Comparison of ENCODE assay signal across 23 cellular contexts in genomic region chr5:91020065-91020800, GRCh38.
DNase-seq lines count a peak whose midpoint lies in the region; ATAC-seq, FAIRE-seq and TF ChIP-seq lines count a peak whose summit lies in the region.
"Had no signal": no experiment of that assay in that cellular context is flagged by ENCODE, and none has a peak within 500 bp of the region (broad histone marks: within the 10 kb centered on the region; RNA-seq: fewer than 3 reads in every experiment).

No MANE protein-coding gene starts in this region.

- no peaks in the 10 kb centered on the region for H3F3A ChIP-seq in GM23338 (replicated peaks; ENCODE audit: low read depth)

- no peak for FAIRE-seq in D721Med (lab: Jason Lieb, UNC)
- FAIRE-seq: endothelial cell of umbilical vein had no signal

- no peaks in the 10 kb centered on the region; the same call in 1 of the 2 replicates for H4K20me1 ChIP-seq in GM23338 (replicated peaks; ENCODE audit: insufficient read depth)

- in situ Hi-C loops in brain microvascular endothelial cell (cut with HindIII; ENCODE audit: low pct_ligation_motif_present, low sequenced_read_pairs): no loop called here

- H3K36me3 ChIP-seq in GM23338 (ENCODE audit: insufficient read depth) (no peaks in the 10 kb centered on the region), brain microvascular endothelial cell (replicated peaks) (no peaks in the 10 kb centered on the region), psoas muscle (ENCODE audit: insufficient read depth in 1 of 2, low read depth in 1 of 2) (no peaks in the 10 kb centered on the region), sigmoid colon (no peaks in the 10 kb centered on the region)
- H3K36me3 ChIP-seq: HAP-1, lower lobe of right lung, ovary had no signal

- intact Hi-C loops in psoas muscle (cut with DNase I): no loop called here
- intact Hi-C loops in sigmoid colon (cut with DNase I): no loop called here

- H3K27ac ChIP-seq in GM23338 (ENCODE audit: low read depth) (no peak overlapping the region), brain microvascular endothelial cell (no peak overlapping the region), psoas muscle (peak overlapping the region; percentile 26), sigmoid colon (peak overlapping the region in 1 of 4 donors; percentile 18)
- H3K27ac ChIP-seq: lower lobe of right lung, ovary had no signal

- ATAC-seq in GM23338: no peak
- peak; percentile 26 to 78 (median 58) for ATAC-seq in psoas muscle
- ATAC-seq: activated naive CD8-positive, alpha-beta T cell treated with anti-CD3 and anti-CD28 coated beads, Interleukin-2, amount 50 U/mL, for 24 hours; lower lobe of right lung; right cardiac atrium had no signal

- no peak for TF ChIP-seq CTCF in GM23338 (conservative IDR thresholded peaks at IDR 0.05; ENCODE audit: low read depth in 2 of 2)
- TF ChIP-seq CTCF in brain microvascular endothelial cell (IDR thresholded peaks at IDR 0.05; ENCODE audit: low read depth, low read length, missing control alignments): no peak
- TF ChIP-seq CTCF in psoas muscle (IDR thresholded peaks at IDR 0.05): no peak
- no peak for TF ChIP-seq CTCF in D721Med (IDR thresholded peaks at IDR 0.05; ENCODE audit: insufficient read depth, missing control alignments)
- no peak for TF ChIP-seq CTCF in sigmoid colon (IDR thresholded peaks at IDR 0.05)

- H2AFZ ChIP-seq in GM23338: no peak overlapping the region

- no peaks in the 10 kb centered on the region for H3K36me3 Mint-ChIP-seq in GM23338 (ENCODE audit: low read depth)
- H3K36me3 Mint-ChIP-seq: activated CD4-positive, alpha-beta memory T cell treated with anti-CD3 and anti-CD28 coated beads for 36 hours; CD4-positive, CD25-positive, alpha-beta regulatory T cell had no signal

- H3K9me3 Mint-ChIP-seq in GM23338: no peaks in the 10 kb centered on the region

- no peaks in the 10 kb centered on the region for H3K27me3 Mint-ChIP-seq in GM23338 (ENCODE audit: insufficient read depth, low read depth, poor library complexity)
- H3K27me3 Mint-ChIP-seq: CD4-positive, CD25-positive, alpha-beta regulatory T cell had no signal

- no peak overlapping the region for H3K4me3 Mint-ChIP-seq in GM23338
- H3K4me3 Mint-ChIP-seq: activated CD4-positive, alpha-beta memory T cell treated with anti-CD3 and anti-CD28 coated beads for 36 hours; activated naive CD8-positive, alpha-beta T cell treated with anti-CD3 and anti-CD28 coated beads, Interleukin-2, amount 50 U/mL, for 24 hours; CD4-positive, CD25-positive, alpha-beta regulatory T cell had no signal

- H3K4me3 ChIP-seq in GM23338 (no peak overlapping the region), brain microvascular endothelial cell (ENCODE audit: low read depth, low read length) (no peak overlapping the region), psoas muscle (no peak overlapping the region), sigmoid colon (no peak overlapping the region)
- H3K4me3 ChIP-seq: HAP-1, lower lobe of right lung, ovary had no signal

- peaks cover 17% of the 10 kb centered on the region for H3K4me1 Mint-ChIP-seq in GM23338
- H3K4me1 Mint-ChIP-seq: activated naive CD8-positive, alpha-beta T cell treated with anti-CD3 and anti-CD28 coated beads, Interleukin-2, amount 50 U/mL, for 24 hours; CD4-positive, CD25-positive, alpha-beta regulatory T cell had no signal

- WGBS in psoas muscle, 3 donors: 47 to 74% (median 58%) methylated on average over 6 of the region's 6 CpGs
- WGBS in sigmoid colon, 2 donors: 93 to 94% methylated on average over 6 of the region's 6 CpGs

- no peak for TF ChIP-seq EP300 in sigmoid colon (IDR thresholded peaks at IDR 0.05)

- 0 out of 2 replicates have a peak overlapping the region, but pooled peaks have one; percentile 21 for H3K27ac Mint-ChIP-seq in GM23338
- H3K27ac Mint-ChIP-seq: activated CD4-positive, alpha-beta memory T cell treated with anti-CD3 and anti-CD28 coated beads for 36 hours; activated naive CD8-positive, alpha-beta T cell treated with anti-CD3 and anti-CD28 coated beads, Interleukin-2, amount 50 U/mL, for 24 hours; CD4-positive, CD25-positive, alpha-beta regulatory T cell had no signal

- peaks cover 2% of the 10 kb centered on the region; the same call in 1 of the 2 replicates for H3K9me2 ChIP-seq in GM23338 (ENCODE audit: insufficient read depth)

- peaks cover 4% of the 10 kb centered on the region; the same call in 1 of the 2 replicates for H3K4me1 ChIP-seq in GM23338 (ENCODE audit: insufficient read depth)
- H3K4me1 ChIP-seq in psoas muscle: peaks cover 58% of the 10 kb centered on the region
- peaks cover 0 to 63% (median 52%) of the 10 kb centered on the region in 4 donors for H3K4me1 ChIP-seq in sigmoid colon

- H3K4me2 ChIP-seq in GM23338: no peak overlapping the region

- H3K9me3 ChIP-seq in psoas muscle (no peaks in the 10 kb centered on the region), sigmoid colon (no peaks in the 10 kb centered on the region)
- H3K9me3 ChIP-seq: HAP-1, lower lobe of right lung, ovary had no signal

- no peaks in the 10 kb centered on the region for H3K79me2 ChIP-seq in GM23338 (replicated peaks; ENCODE audit: insufficient read depth)

- TF ChIP-seq POLR2A in sigmoid colon (IDR thresholded peaks at IDR 0.05): no peak

- H3K27me3 ChIP-seq in GM23338 (ENCODE audit: insufficient read depth) (no peaks in the 10 kb centered on the region), brain microvascular endothelial cell (replicated peaks) (no peaks in the 10 kb centered on the region), psoas muscle (ENCODE audit: insufficient read depth in 3 of 3, low read length in 2 of 3) (no peaks in the 10 kb centered on the region), sigmoid colon (no peaks in the 10 kb centered on the region)
- H3K27me3 ChIP-seq: ovary had no signal

- DNase-seq in GM23338 (ENCODE audit: low spot score): no peak
- DNase-seq in brain microvascular endothelial cell: peak; percentile 8
- DNase-seq in iris pigment epithelial cell (ENCODE audit: low read depth): peak; percentile 90
- no peak for DNase-seq in psoas muscle
- DNase-seq in D721Med (ENCODE audit: insufficient read length, low spot score): no peak
- no peak for DNase-seq in SIG-M5 treated with dmso at 0.1 percent for 504 hours (lab: John Stamatoyannopoulos, UW; ENCODE audit: unreplicated experiment)
- no peak for DNase-seq in AG08395 (ENCODE audit: low spot score)
- no peak for DNase-seq in sigmoid colon
- DNase-seq: activated CD4-positive, alpha-beta memory T cell treated with anti-CD3 and anti-CD28 coated beads for 36 hours; activated gamma-delta T cell; activated naive CD8-positive, alpha-beta T cell treated with anti-CD3 and anti-CD28 coated beads, Interleukin-2, amount 50 U/mL, for 24 hours; CD4-positive, CD25-positive, alpha-beta regulatory T cell; dermis blood vessel endothelial cell; foreskin melanocyte; hippocampal formation; lower lobe of right lung; NCI-H1436 treated with DMSO at 0.1 percent for 48 hours; NCI-H69; ovary; right cardiac atrium; stimulated activated CD8-positive, alpha-beta memory T cell treated with anti-CD3 and anti-CD28 coated beads, Interleukin-4, amount 100 ng/mL, for 48 hours had no signal

Comparison
In these comparisons a context has a peak if more than half of its experiments do, and no peak if none do; other contexts are left out.
1. DNase-seq: peak in brain microvascular endothelial cell (single experiment) and iris pigment epithelial cell (single experiment); none in GM23338 (single experiment), psoas muscle (0 of 2), D721Med (single experiment), SIG-M5 treated with dmso at 0.1 percent for 504 hours (single experiment), AG08395 (single experiment) and sigmoid colon (single experiment).